Comparison of ENCODE assay signal across 18 cellular contexts in genomic region chr14:92607702-92608429, GRCh38.
DNase-seq lines count a peak whose midpoint lies in the region; ATAC-seq and TF ChIP-seq lines count a peak whose summit lies in the region.
"Had no signal": no experiment of that assay in that cellular context is flagged by ENCODE, and none has a peak within 500 bp of the region (broad histone marks: within the 10 kb centered on the region; RNA-seq: fewer than 3 reads in every experiment).

No MANE protein-coding gene starts in this region.

- DNase-seq in AG09309 (ENCODE audit: low read depth) (peak; percentile 52), LNCaP clone FGC (ENCODE audit: low read depth) (peak; percentile 95), colonic mucosa (no peak), left lobe of liver (ENCODE audit: low spot score) (no peak), lower leg skin (ENCODE audit: low spot score in 2 of 2) (no peak), suprapubic skin (ENCODE audit: low spot score in 2 of 2) (no peak)
- DNase-seq in central memory CD4-positive, alpha-beta T cell, result no peak
- DNase-seq: activated CD4-positive, alpha-beta T cell treated with anti-CD3 and anti-CD28 coated beads, Interleukin-2, amount 50 U/mL, for 1 hour; activated naive CD4-positive, alpha-beta T cell treated with Interleukin-2 at 50 U/mL for 16 hours; effector CD8-positive, alpha-beta T cell; naive B cell; NCI-H1436; NCI-H774; SW 1271; upper lobe of left lung had no signal

- TF ChIP-seq POLR2A in lower leg skin (IDR thresholded peaks at IDR 0.05), result no peak
- TF ChIP-seq POLR2A in suprapubic skin (IDR thresholded peaks at IDR 0.05), result no peak

- TF ChIP-seq CTCF in AG09309 (IDR thresholded peaks at IDR 0.05; ENCODE audit: control insufficient read depth, insufficient read depth, low read depth, low read length, missing control alignments), result no peak
- no peak for TF ChIP-seq CTCF in LNCaP clone FGC (IDR thresholded peaks at IDR 0.05; ENCODE audit: control insufficient read depth, extremely low read depth, insufficient read depth)
- no peak for TF ChIP-seq CTCF in colonic mucosa (IDR thresholded peaks at IDR 0.05)
- TF ChIP-seq CTCF in lower leg skin (IDR thresholded peaks at IDR 0.05), result no peak
- no peak for TF ChIP-seq CTCF in suprapubic skin (IDR thresholded peaks at IDR 0.05)

- H3K27ac ChIP-seq in colonic mucosa (peak overlapping the region; percentile 38), suprapubic skin (no peak overlapping the region)
- H3K27ac ChIP-seq: BLaER1 treated with 17β-estradiol and CSF1 and Interleukin-3, amounts not matched to agents 10 nM and 100 nM had no signal

- no peak overlapping the region for H3K9ac ChIP-seq in colonic mucosa (ENCODE audit: low read depth in 2 of 2, low read length in 2 of 2)
- H3K9ac ChIP-seq: BLaER1 treated with 17β-estradiol and CSF1 and Interleukin-3, amounts not matched to agents 10 nM and 100 nM had no signal

- H3K9me3 ChIP-seq in colonic mucosa (no peaks in the 10 kb centered on the region), suprapubic skin (no peaks in the 10 kb centered on the region)
- H3K9me3 ChIP-seq: upper lobe of left lung had no signal

- H3K4me3 ChIP-seq in AG09309 (ENCODE audit: control insufficient read depth, low read depth, low read length) (no peak overlapping the region), LNCaP clone FGC (ENCODE audit: low read depth, low read length) (no peak overlapping the region), colonic mucosa (no peak overlapping the region), lower leg skin (ENCODE audit: low read depth, poor library complexity, severe bottlenecking) (no peak overlapping the region), suprapubic skin (no peak overlapping the region)
- H3K4me3 ChIP-seq: BLaER1 treated with 17β-estradiol and CSF1 and Interleukin-3, amounts not matched to agents 10 nM and 100 nM; smooth muscle cell; upper lobe of left lung had no signal

- H3K27me3 ChIP-seq in colonic mucosa (no peaks in the 10 kb centered on the region), suprapubic skin (no peaks in the 10 kb centered on the region)
- H3K27me3 ChIP-seq: BLaER1 treated with 17β-estradiol and CSF1 and Interleukin-3, amounts not matched to agents 10 nM and 100 nM; upper lobe of left lung had no signal

- no peak for TF ChIP-seq EP300 in suprapubic skin (IDR thresholded peaks at IDR 0.05)

- H3K36me3 ChIP-seq in colonic mucosa, result no peaks in the 10 kb centered on the region
- H3K36me3 ChIP-seq in suprapubic skin, result no peaks in the 10 kb centered on the region
- H3K36me3 ChIP-seq: upper lobe of left lung had no signal

- intact Hi-C loops in colonic mucosa (cut with DNase I) (no loop called here), lower leg skin (cut with DNase I; ENCODE audit: low total_unique reads) (no loop called here)

- ATAC-seq in left lobe of liver (peak; percentile 16), GM21526 (IDR thresholded peaks at IDR 0.05; ENCODE audit: low FRiP score, unreplicated experiment) (no peak)

- H3K4me1 ChIP-seq in colonic mucosa (peaks cover 4% of the 10 kb centered on the region), suprapubic skin (peaks cover 4% of the 10 kb centered on the region)

- WGBS in lower leg skin, 2 donors, result 86 to 93% methylated on average over 5 of the region's 5 CpGs
- 85% methylated on average over 5 of the region's 5 CpGs for WGBS in suprapubic skin

Comparison
In these comparisons a context has a peak if more than half of its experiments do, and no peak if none do; other contexts are left out.
1. DNase-seq: peak in AG09309 (single experiment) and LNCaP clone FGC (single experiment); none in colonic mucosa (single experiment), left lobe of liver (single experiment), lower leg skin (0 of 2), central memory CD4-positive, alpha-beta T cell (single experiment) and suprapubic skin (0 of 2).